ENCODE assay signal across 17 cellular contexts in the genomic region with DNA sequence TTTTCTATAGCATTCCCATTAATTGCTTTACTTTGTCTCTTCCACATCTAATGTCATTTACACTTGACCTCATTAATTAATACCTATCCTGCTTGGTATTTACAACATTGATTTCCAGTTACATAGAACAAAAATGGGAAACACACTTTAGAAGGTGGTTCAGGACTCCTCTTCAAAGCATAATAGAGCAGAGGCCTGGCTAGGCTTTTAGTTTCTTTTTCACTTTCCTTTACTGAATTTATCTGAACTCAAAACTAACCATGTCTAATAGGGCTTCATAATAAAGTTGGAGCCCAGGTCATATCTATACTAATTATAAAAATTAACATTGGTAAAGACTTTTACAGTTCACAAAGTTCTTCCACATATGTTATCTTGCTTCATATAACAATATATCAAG.
"Had no signal": no experiment of that assay in that cellular context is flagged by ENCODE, and none has a peak within 500 bp of the region (broad histone marks: within the 10 kb centered on the region; RNA-seq: fewer than 3 reads in every experiment).

No MANE protein-coding gene starts in this region.

- DNase-seq: effector memory CD8-positive, alpha-beta T cell; glutamatergic neuron; left ventricle myocardium inferior; mesenchymal stem cell; midbrain; naive B cell; occipital lobe; pancreas; right cardiac atrium; stimulated activated CD4-positive, alpha-beta T cell treated with anti-CD3 and anti-CD28 coated beads, Interleukin-4, amount 100 ng/mL, for 24 hours; testis; transverse colon had no signal

- H3K27ac ChIP-seq: epithelial cell of prostate, esophagus muscularis mucosa, gastroesophageal sphincter, left ventricle myocardium inferior, pancreas, testis, transverse colon had no signal

- ATAC-seq: effector memory CD8-positive, alpha-beta T cell; gastroesophageal sphincter; pancreas; right cardiac atrium; stimulated activated memory B cell treated with anti-CD40 and anti-IgM and Interleukin-4, amounts not matched to agents 10 μg/mL and 1 μg/mL and 100 μg/mL, for 72 hours had no signal

- H3K4me3 ChIP-seq: esophagus muscularis mucosa, gastroesophageal sphincter, left ventricle myocardium inferior, lung, pancreas, transverse colon had no signal

- H3K4me1 ChIP-seq: esophagus muscularis mucosa, gastroesophageal sphincter, left ventricle myocardium inferior, pancreas, testis, transverse colon had no signal

- H3K9me3 ChIP-seq: esophagus muscularis mucosa, gastroesophageal sphincter, left ventricle myocardium inferior, pancreas, testis, transverse colon had no signal

- H3K36me3 ChIP-seq: esophagus muscularis mucosa, gastroesophageal sphincter, left ventricle myocardium inferior, pancreas, transverse colon had no signal

- H3K27me3 ChIP-seq: esophagus muscularis mucosa, gastroesophageal sphincter, pancreas, testis, transverse colon had no signal
